Comparison of ENCODE assay signal across 18 cellular contexts in the genomic region with DNA sequence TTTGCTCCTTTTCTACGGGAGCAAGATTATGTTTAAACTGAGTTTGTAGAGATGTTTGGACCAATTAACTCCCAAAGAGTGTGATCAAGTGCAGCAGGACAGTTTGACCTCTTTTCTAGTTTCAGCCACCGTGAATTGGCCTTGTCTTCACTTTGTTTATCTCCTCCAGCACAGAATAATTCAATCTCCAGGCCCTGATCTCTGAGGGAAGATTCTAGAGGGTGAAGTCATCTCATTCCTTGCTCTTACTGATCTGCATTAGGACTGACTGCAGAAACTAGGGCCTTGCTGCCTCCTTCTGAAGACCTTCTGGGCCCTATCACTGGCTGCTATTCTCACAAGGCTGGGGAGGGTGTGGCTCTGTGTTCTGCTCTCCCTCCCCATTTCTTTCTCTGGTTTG.
"Had no signal": no experiment of that assay in that cellular context is flagged by ENCODE, and none has a peak within 500 bp of the region (broad histone marks: within the 10 kb centered on the region; RNA-seq: fewer than 3 reads in every experiment).

No MANE protein-coding gene starts in this region.

- DNase-seq: activated CD4-positive, alpha-beta T cell treated with anti-CD3 and anti-CD28 coated beads for 1 hour; activated CD4-positive, alpha-beta T cell treated with anti-CD3 and anti-CD28 coated beads, Interleukin-2, amount 50 U/mL, for 48 hours; activated T-cell treated with anti-CD3 and anti-CD28 coated beads, Interleukin-2, amount 50 U/mL, for 72 hours; dermis blood vessel endothelial cell; foreskin melanocyte; heart left ventricle; islet precursor cell; left ventricle myocardium inferior; mesenchymal stem cell; posterior cingulate gyrus; SHP77 treated with DMSO at 0.1 percent for 48 hours; SW 1271; T-helper 9 cell; transverse colon had no signal

- H3K4me1 ChIP-seq: heart left ventricle, left ventricle myocardium inferior, right atrium auricular region, transverse colon had no signal

- ATAC-seq: activated T-cell treated with anti-CD3 and anti-CD28 coated beads, Interleukin-2, amount 50 U/mL, for 72 hours; esophagus mucosa; heart left ventricle had no signal

- H3K27me3 ChIP-seq: heart left ventricle, right atrium auricular region, transverse colon had no signal

- H3K4me3 ChIP-seq: heart left ventricle, left ventricle myocardium inferior, right atrium auricular region, skin epidermis, transverse colon had no signal

- H3K9me3 Mint-ChIP-seq: activated T-cell treated with anti-CD3 and anti-CD28 coated beads, Interleukin-2, amount 50 U/mL, for 72 hours; central memory CD8-positive, alpha-beta T cell had no signal

- H3K27me3 Mint-ChIP-seq: central memory CD8-positive, alpha-beta T cell had no signal

- H3K9me3 ChIP-seq: heart left ventricle, left ventricle myocardium inferior, right atrium auricular region, transverse colon had no signal

- H3K27ac ChIP-seq: left ventricle myocardium inferior, right atrium auricular region, transverse colon had no signal

- H3K36me3 ChIP-seq: heart left ventricle, left ventricle myocardium inferior, right atrium auricular region, transverse colon had no signal

- H3K27ac Mint-ChIP-seq: activated T-cell treated with anti-CD3 and anti-CD28 coated beads, Interleukin-2, amount 50 U/mL, for 72 hours had no signal

- H3K4me3 Mint-ChIP-seq: activated T-cell treated with anti-CD3 and anti-CD28 coated beads, Interleukin-2, amount 50 U/mL, for 72 hours; central memory CD8-positive, alpha-beta T cell had no signal
